ENCODE assay signal across 15 cellular contexts in genomic region chr10:35907548-35907947, GRCh38.
DNase-seq lines count a peak whose midpoint lies in the region; ATAC-seq, FAIRE-seq and TF ChIP-seq lines count a peak whose summit lies in the region.
"Had no signal": no experiment of that assay in that cellular context is flagged by ENCODE, and none has a peak within 500 bp of the region (broad histone marks: within the 10 kb centered on the region; RNA-seq: fewer than 3 reads in every experiment).

No MANE protein-coding gene starts in this region.

- H3K27ac Mint-ChIP-seq in chondrocyte (ENCODE audit: unreplicated experiment) = peak overlapping the region; percentile 47
- peak overlapping the region; percentile 9 for H3K27ac Mint-ChIP-seq in progenitor cell of endocrine pancreas
- H3K27ac Mint-ChIP-seq: CD14-positive monocyte; CD8-positive, alpha-beta T cell had no signal

- H3K9me3 Mint-ChIP-seq in chondrocyte (ENCODE audit: low read depth) = peaks cover 10% of the 10 kb centered on the region
- H3K9me3 Mint-ChIP-seq in progenitor cell of endocrine pancreas (ENCODE audit: low read depth) = no peaks in the 10 kb centered on the region
- H3K9me3 Mint-ChIP-seq: CD8-positive, alpha-beta T cell had no signal

- H3K36me3 Mint-ChIP-seq in chondrocyte (ENCODE audit: low read depth) (peaks cover 3% of the 10 kb centered on the region), progenitor cell of endocrine pancreas (ENCODE audit: insufficient read depth) (no peaks in the 10 kb centered on the region)
- H3K36me3 Mint-ChIP-seq: CD14-positive monocyte; CD8-positive, alpha-beta T cell had no signal

- H3K27me3 Mint-ChIP-seq in chondrocyte (ENCODE audit: low read depth) (no peaks in the 10 kb centered on the region), progenitor cell of endocrine pancreas (peaks cover 9% of the 10 kb centered on the region)

- DNase-seq in ELF-1 (ENCODE audit: low read depth, low spot score) = peak; percentile 57
- DNase-seq in chondrocyte (ENCODE audit: low spot score) = no peak
- peak; percentile 47 for DNase-seq in kidney tubule cell (ENCODE audit: low spot score)
- no peak for DNase-seq in progenitor cell of endocrine pancreas (ENCODE audit: low spot score, unreplicated experiment)
- no peak for DNase-seq in GM12892 (ENCODE audit: insufficient read length)
- no peak for DNase-seq in NCI-H345 treated with DMSO at 0.1 percent for 48 hours (lab: John Stamatoyannopoulos, UW; ENCODE audit: unreplicated experiment)
- DNase-seq: CD8-positive, alpha-beta T cell; COR-L47; DND-41; GF-D8 had no signal

- no peak overlapping the region for H3K4me3 Mint-ChIP-seq in chondrocyte (ENCODE audit: unreplicated experiment)
- peak overlapping the region; percentile 7 for H3K4me3 Mint-ChIP-seq in progenitor cell of endocrine pancreas (ENCODE audit: low read depth)
- H3K4me3 Mint-ChIP-seq: CD14-positive monocyte; CD8-positive, alpha-beta T cell had no signal

- no peak for TF ChIP-seq POLR2A in GM12892 (IDR thresholded peaks at IDR 0.05; ENCODE audit: low read depth, low read length)

- no peak for FAIRE-seq in GM12892 (lab: Jason Lieb, UNC)
- FAIRE-seq: D721Med, GM18507, K562 had no signal

- ATAC-seq in HG02938 (IDR thresholded peaks at IDR 0.05; ENCODE audit: unreplicated experiment) = no peak
- ATAC-seq: CD8-positive, alpha-beta T cell; K562 had no signal

- TF ChIP-seq CTCF in chondrocyte (IDR thresholded peaks at IDR 0.05) (no peak), progenitor cell of endocrine pancreas (IDR thresholded peaks at IDR 0.05; ENCODE audit: unreplicated experiment) (no peak)

- H3K4me1 Mint-ChIP-seq in chondrocyte (ENCODE audit: low read depth) = peaks cover 62% of the 10 kb centered on the region
- peaks cover 18% of the 10 kb centered on the region for H3K4me1 Mint-ChIP-seq in progenitor cell of endocrine pancreas (ENCODE audit: low read depth)
- H3K4me1 Mint-ChIP-seq: CD14-positive monocyte had no signal

Comparison
In these comparisons a context has a peak if more than half of its experiments do, and no peak if none do; other contexts are left out.
1. DNase-seq: peak in ELF-1 (single experiment) and kidney tubule cell (single experiment); none in chondrocyte (single experiment), progenitor cell of endocrine pancreas (single experiment), GM12892 (single experiment) and NCI-H345 treated with DMSO at 0.1 percent for 48 hours (single experiment).